4 cellular contexts compared by ENCODE assay signal in genomic region chr16:55790240-55790639, GRCh38. TPM values are rescaled to one million over a fixed set of nuclear protein-coding genes. Genes with fewer than 3 reads are reported as not detected.
"Had no signal": no experiment of that assay in that cellular context is flagged by ENCODE, and none has a peak within 500 bp of the region (broad histone marks: within the 10 kb centered on the region; RNA-seq: fewer than 3 reads in every experiment).

No MANE protein-coding gene starts in this region.

RNA-seq across cellular contexts. Expression of gene CES1, which starts 42.7 kb away (rescaled TPM):
- total RNA-seq: GM23248, H7, HFFc6, IMR-90 had no signal
